13 cellular contexts compared by ENCODE assay signal in the genomic region with DNA sequence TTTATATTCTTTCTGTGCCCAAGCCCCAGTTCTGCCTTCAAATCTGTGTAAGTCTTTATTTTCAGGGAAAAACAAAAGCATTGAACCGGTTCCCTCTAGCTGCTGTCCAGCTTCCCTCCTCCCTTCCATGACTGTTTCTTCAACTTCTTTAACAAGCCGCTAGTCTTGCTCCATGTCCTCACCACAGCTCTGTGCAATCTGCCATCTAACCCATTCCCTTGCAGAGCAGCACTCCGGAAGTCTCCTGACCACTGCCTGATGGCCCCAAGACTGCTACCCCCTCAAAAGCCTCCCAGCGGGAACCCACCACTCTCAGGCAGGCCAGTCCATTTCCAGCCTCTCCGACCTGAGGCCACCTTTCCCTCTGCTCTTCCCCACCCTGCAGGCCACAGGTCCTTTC. TPM values are rescaled to one million over a fixed set of nuclear protein-coding genes. Genes with fewer than 3 reads are reported as not detected.
DNase-seq lines count a peak whose midpoint lies in the region; ATAC-seq and TF ChIP-seq lines count a peak whose summit lies in the region.
"Had no signal": no experiment of that assay in that cellular context is flagged by ENCODE, and none has a peak within 500 bp of the region (broad histone marks: within the 10 kb centered on the region; RNA-seq: fewer than 3 reads in every experiment).

No MANE protein-coding gene starts in this region.

- H3K9me3 ChIP-seq in stomach smooth muscle (ENCODE audit: control insufficient read depth in 2 of 2, low read length in 2 of 2) (no peaks in the 10 kb centered on the region), testis (no peaks in the 10 kb centered on the region)
- H3K9me3 ChIP-seq: thoracic aorta had no signal

- intact Hi-C loops in Right ventricle myocardium superior (cut with DNase I) = no loop called here
- intact Hi-C loops in cardiac septum (cut with DNase I) = no loop called here
- intact Hi-C loops in testis (cut with DNase I; ENCODE audit: low total_unique reads) = no loop called here

- POLR2A ChIA-PET in T-cell (lab: Charles Lee) = no interaction called here

- H3K4me3 ChIP-seq in stomach smooth muscle (ENCODE audit: low read length in 2 of 2) (peak overlapping the region in 1 of 2 donors; percentile 22), testis (no peak overlapping the region)
- H3K4me3 ChIP-seq: dorsolateral prefrontal cortex, thoracic aorta had no signal

- no peaks in the 10 kb centered on the region for H3K9me3 Mint-ChIP-seq in T-cell

- H3K27me3 ChIP-seq in stomach smooth muscle (ENCODE audit: control insufficient read depth in 1 of 2, insufficient read depth in 2 of 2, low read length in 2 of 2) = no peaks in the 10 kb centered on the region
- no peaks in the 10 kb centered on the region for H3K27me3 ChIP-seq in testis
- H3K27me3 ChIP-seq: dorsolateral prefrontal cortex had no signal

- H3K27ac ChIP-seq in stomach smooth muscle (ENCODE audit: low read length) (peak overlapping the region; percentile 31), testis (no peak overlapping the region)
- H3K27ac ChIP-seq: thoracic aorta had no signal

- H3K4me3 Mint-ChIP-seq in T-cell = no peak overlapping the region

- H3K4me1 ChIP-seq in stomach smooth muscle (ENCODE audit: control insufficient read depth, insufficient read depth, low read length) = peaks cover 12% of the 10 kb centered on the region
- H3K4me1 ChIP-seq in testis = no peaks in the 10 kb centered on the region

- 92 to 94% methylated on average over 5 of the region's 5 CpGs for WGBS in testis, 2 donors

- CTCF ChIA-PET in T-cell (lab: Charles Lee) = no interaction called here

- peak overlapping the region; percentile 1 to 61 for H3K27ac Mint-ChIP-seq in T-cell

- H3K36me3 Mint-ChIP-seq in T-cell = peaks cover 57% of the 10 kb centered on the region

- DNase-seq in Right ventricle myocardium superior (no peak), cardiac septum (ENCODE audit: low spot score) (no peak), T-cell (no peak), globus pallidus (ENCODE audit: low spot score) (peak; percentile 12), SW480 (ENCODE audit: low spot score) (no peak), NCI-H2196 treated with DMSO at 0.1 percent for 48 hours (lab: John Stamatoyannopoulos, UW; ENCODE audit: unreplicated experiment) (no peak), testis (no peak)
- DNase-seq: amniotic stem cell, DMS153, OCI-M1 had no signal

- H3K9ac ChIP-seq in stomach smooth muscle (ENCODE audit: low read length in 2 of 2) = no peak overlapping the region

- peak; percentile 10 for ATAC-seq in Right ventricle myocardium superior (ENCODE audit: poor library complexity)
- no peak for ATAC-seq in T-cell (replicated peaks in 1 of 4)

- no peak for TF ChIP-seq CTCF in testis (IDR thresholded peaks at IDR 0.05)

- H3K27me3 Mint-ChIP-seq in T-cell = no peaks in the 10 kb centered on the region

- H3K36me3 ChIP-seq in stomach smooth muscle (ENCODE audit: control insufficient read depth in 2 of 2, insufficient read depth in 2 of 2, low read length in 2 of 2) (peaks cover 24 to 47% of the 10 kb centered on the region in 2 donors), testis (ENCODE audit: low read depth, missing control alignments) (no peaks in the 10 kb centered on the region)

- peaks cover 0 to 9% (median 0%) of the 10 kb centered on the region in 3 donors for H3K4me1 Mint-ChIP-seq in T-cell

- no peak for TF ChIP-seq POLR2A in testis (IDR thresholded peaks at IDR 0.05)

RNA-seq across cellular contexts. Expression of gene EMC8, which starts 16.9 kb away (rescaled TPM):
- total RNA-seq in Right ventricle myocardium superior (21.8 TPM), cardiac septum (20.3 TPM), T-cell (10 to 100 TPM; 27.3 to 34.8 (median 31.1) TPM), testis (10 to 100 TPM; 44.2 to 57.3 TPM)
- 38.7 TPM for polyA plus RNA-seq in testis (ENCODE audit: insufficient read depth, low read depth, low replicate concordance)

RNA-seq across cellular contexts. Expression of gene COX4I1, which starts 17.0 kb away (rescaled TPM):
- total RNA-seq in Right ventricle myocardium superior = 2,159 TPM
- 1,440 TPM for total RNA-seq in cardiac septum
- total RNA-seq in T-cell = 100 to 1,000 TPM; 542 to 606 (median 574) TPM
- total RNA-seq in testis = 100 to 1,000 TPM; 263 to 334 TPM
- 467 TPM for polyA plus RNA-seq in testis (ENCODE audit: insufficient read depth, low read depth, low replicate concordance)

RNA-seq across cellular contexts. Expression of gene C16orf74, which starts 31.6 kb away (rescaled TPM):
- total RNA-seq in Right ventricle myocardium superior (2.3 TPM), cardiac septum (0.51 TPM), T-cell (10 to 100 TPM in 3 of 5 donors, 1 to 10 TPM in 2; 3.1 to 21.7 (median 15.6) TPM), testis (1 to 10 TPM; 3.8 to 6.0 TPM)
- 4.3 TPM for polyA plus RNA-seq in testis (ENCODE audit: insufficient read depth, low read depth, low replicate concordance)
